ENCODE assay signal across 12 cellular contexts in the genomic region with DNA sequence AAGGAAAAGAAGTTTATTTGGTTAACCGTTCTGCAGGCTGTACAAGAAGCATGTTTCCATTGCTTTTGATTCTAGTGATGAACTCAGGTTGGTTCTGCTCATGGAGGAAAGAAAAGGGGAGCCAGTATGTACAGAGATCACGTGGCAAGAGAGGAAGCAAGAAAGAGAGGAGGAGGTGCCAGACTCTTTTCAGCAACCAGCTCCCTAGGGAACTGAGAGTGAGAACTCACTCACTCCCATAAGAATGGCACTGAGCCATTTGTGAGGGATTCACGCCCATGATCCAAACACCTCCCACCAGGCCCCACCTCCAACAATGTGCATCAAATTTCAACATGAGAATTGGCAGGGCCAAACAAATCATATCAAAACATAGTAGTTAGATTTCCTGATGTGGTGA.
DNase-seq lines count a peak whose midpoint lies in the region; ATAC-seq and TF ChIP-seq lines count a peak whose summit lies in the region.
"Had no signal": no experiment of that assay in that cellular context is flagged by ENCODE, and none has a peak within 500 bp of the region (broad histone marks: within the 10 kb centered on the region; RNA-seq: fewer than 3 reads in every experiment).

No MANE protein-coding gene starts in this region.

- no peak for TF ChIP-seq CTCF in NB4 (IDR thresholded peaks at IDR 0.05; ENCODE audit: low read depth, low read length)
- TF ChIP-seq CTCF in astrocyte of the spinal cord (IDR thresholded peaks at IDR 0.05; ENCODE audit: low read depth, low read length): no peak
- no peak for TF ChIP-seq CTCF in neural progenitor cell (IDR thresholded peaks at IDR 0.05)
- no peak for TF ChIP-seq CTCF in stomach (IDR thresholded peaks at IDR 0.05)

- WGBS in stomach, 5 donors: 35 to 49% (median 40%) methylated on average over 3 of the region's 3 CpGs

- H3K4me2 ChIP-seq in neural progenitor cell: no peak overlapping the region

- intact Hi-C loops in stomach (cut with DNase I; ENCODE audit: low total_unique reads): no loop called here

- TF ChIP-seq POLR2A in NB4 (IDR thresholded peaks at IDR 0.05; ENCODE audit: extremely low read depth, insufficient read length): no peak
- no peak for TF ChIP-seq POLR2A in stomach (IDR thresholded peaks at IDR 0.05)

- no peak overlapping the region for H3K4me3 Mint-ChIP-seq in neural progenitor cell

- H3K9me3 Mint-ChIP-seq in neural progenitor cell: no peaks in the 10 kb centered on the region

- no peak overlapping the region for H3K27ac ChIP-seq in neural progenitor cell
- no peak overlapping the region for H3K27ac ChIP-seq in stomach
- H3K27ac ChIP-seq: adrenal gland, prostate gland had no signal

- in situ Hi-C loops in astrocyte of the spinal cord (cut with HindIII; ENCODE audit: low sequenced_read_pairs): no loop called here

- H2AFZ ChIP-seq in neural progenitor cell (replicated peaks): peak overlapping the region; percentile 81

- no peaks in the 10 kb centered on the region for H3K4me1 ChIP-seq in neural progenitor cell
- no peaks in the 10 kb centered on the region for H3K4me1 ChIP-seq in stomach
- H3K4me1 ChIP-seq: adrenal gland, prostate gland had no signal

- no peaks in the 10 kb centered on the region for H3K27me3 Mint-ChIP-seq in neural progenitor cell (ENCODE audit: insufficient read depth, low read depth)

- H3K36me3 Mint-ChIP-seq in neural progenitor cell: no peaks in the 10 kb centered on the region

- no peak overlapping the region for H3K27ac Mint-ChIP-seq in neural progenitor cell

- ATAC-seq in GM21381 (IDR thresholded peaks at IDR 0.05; ENCODE audit: unreplicated experiment): peak; percentile 45
- ATAC-seq: left colon had no signal

- peak; percentile 68 for DNase-seq in NB4 (ENCODE audit: low read depth)
- DNase-seq in astrocyte of the spinal cord (ENCODE audit: low read depth, low spot score): peak; percentile 38
- no peak for DNase-seq in neural progenitor cell (ENCODE audit: low spot score)
- no peak for DNase-seq in activated CD4-positive, CD25-positive, alpha-beta regulatory T cell treated with anti-CD3 and anti-CD28 coated beads, Interleukin-2, amount 50 U/mL, for 72 hours
- no peak for DNase-seq in stomach
- DNase-seq in NCI-H446 treated with DMSO at 0.1 percent for 48 hours (lab: John Stamatoyannopoulos, UW): no peak
- DNase-seq: activated CD8-positive, alpha-beta memory T cell treated with anti-CD3 and anti-CD28 coated beads for 24 hours; adrenal gland; DMS79 treated with DMSO at 0.1 percent for 48 hours; left colon had no signal

- peaks cover 4% of the 10 kb centered on the region for H3K4me1 Mint-ChIP-seq in neural progenitor cell

- no peaks in the 10 kb centered on the region for H3K27me3 ChIP-seq in neural progenitor cell
- no peaks in the 10 kb centered on the region for H3K27me3 ChIP-seq in stomach
- H3K27me3 ChIP-seq: adrenal gland had no signal

- no peaks in the 10 kb centered on the region for H3F3A ChIP-seq in neural progenitor cell (ENCODE audit: low read depth)

- no peak for TF ChIP-seq EP300 in stomach (IDR thresholded peaks at IDR 0.05)

- H3K79me2 ChIP-seq in neural progenitor cell (ENCODE audit: low read depth): no peaks in the 10 kb centered on the region

- no peaks in the 10 kb centered on the region for H3K9me3 ChIP-seq in neural progenitor cell (ENCODE audit: low read depth)
- H3K9me3 ChIP-seq in stomach: no peaks in the 10 kb centered on the region
- H3K9me3 ChIP-seq: adrenal gland, prostate gland had no signal

- H3K9ac ChIP-seq in neural progenitor cell: no peak overlapping the region

- H3K36me3 ChIP-seq in neural progenitor cell (no peaks in the 10 kb centered on the region), stomach (no peaks in the 10 kb centered on the region)
- H3K36me3 ChIP-seq: adrenal gland, prostate gland had no signal

- H3K4me3 ChIP-seq in NB4 (ENCODE audit: low read depth, low read length) (no peak overlapping the region), astrocyte of the spinal cord (ENCODE audit: low read depth, low read length) (no peak overlapping the region), neural progenitor cell (no peak overlapping the region), stomach (no peak overlapping the region)
- H3K4me3 ChIP-seq: adrenal gland, prostate gland had no signal

- H4K20me1 ChIP-seq in neural progenitor cell (ENCODE audit: low read depth): no peaks in the 10 kb centered on the region

Comparison
In these comparisons a context has a peak if more than half of its experiments do, and no peak if none do; other contexts are left out.
1. DNase-seq: peak in NB4 (single experiment) and astrocyte of the spinal cord (single experiment); none in neural progenitor cell (single experiment), activated CD4-positive, CD25-positive, alpha-beta regulatory T cell treated with anti-CD3 and anti-CD28 coated beads, Interleukin-2, amount 50 U/mL, for 72 hours (single experiment), stomach (single experiment) and NCI-H446 treated with DMSO at 0.1 percent for 48 hours (single experiment).